In the genomic region with DNA sequence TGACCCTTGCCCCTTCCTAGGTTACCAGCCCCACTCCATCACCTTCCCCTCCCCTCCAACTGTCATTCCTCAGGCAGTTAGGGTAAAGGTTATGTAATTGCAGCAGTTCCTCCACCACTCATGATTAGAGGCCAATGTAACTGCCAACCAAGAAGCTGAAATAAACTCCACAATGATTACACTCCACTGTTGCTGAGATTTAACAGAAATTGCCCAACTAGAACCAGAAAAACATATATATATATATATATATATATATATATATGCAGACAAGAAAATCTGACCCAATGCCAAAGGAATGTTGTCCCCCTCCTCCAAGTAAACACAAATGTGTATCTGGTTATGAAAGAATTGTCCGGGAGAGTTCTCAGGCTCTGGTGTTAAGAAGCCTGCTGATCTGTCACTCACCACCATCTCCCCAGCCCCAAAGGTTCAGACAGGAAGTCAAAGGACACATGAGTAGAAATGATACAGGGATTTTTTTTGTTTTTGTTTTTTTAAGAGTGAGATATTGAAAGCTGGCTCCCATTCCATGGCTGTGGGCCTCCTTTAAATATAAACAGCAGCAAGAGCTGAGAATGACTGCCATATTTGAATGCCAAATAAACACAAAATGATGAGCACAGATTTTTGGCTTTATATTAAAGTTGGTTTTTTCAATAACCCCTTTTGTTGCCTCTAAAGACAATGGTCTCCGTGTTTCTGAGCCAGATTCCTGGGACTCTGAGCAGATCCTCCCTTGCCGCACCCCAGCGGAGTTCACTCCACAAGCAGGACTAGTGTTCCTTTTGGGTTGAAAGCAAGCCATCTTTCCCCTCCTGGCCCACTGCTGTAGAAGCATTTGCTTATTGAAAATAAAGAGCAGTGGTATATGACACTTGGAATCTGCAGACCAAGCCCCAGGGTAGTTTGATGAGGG, we compare ENCODE assay signal across 12 cellular contexts.
A peak's percentile ranks its signal among the peaks of the same experiment; 100 is the strongest.
DNase-seq lines count a peak whose midpoint lies in the region; ATAC-seq and TF ChIP-seq lines count a peak whose summit lies in the region.
"Had no signal": no experiment of that assay in that cellular context is flagged by ENCODE, and none has a peak within 500 bp of the region (broad histone marks: within the 10 kb centered on the region; RNA-seq: fewer than 3 reads in every experiment).

No MANE protein-coding gene starts in this region.

- POLR2A ChIA-PET in T-cell (lab: Charles Lee) = no interaction called here

- H3K9me3 Mint-ChIP-seq in nephron = no peaks in the 10 kb centered on the region
- no peaks in the 10 kb centered on the region for H3K9me3 Mint-ChIP-seq in activated T-helper 1 cell treated with anti-CD3 and anti-CD28 coated beads, Interleukin-12 subunit alpha, Interleukin-12 subunit beta, Interleukin-2, Interleukin-4 antibody, amounts not matched to agents 30 ng/mL and 10 ng/mL and 1 ng/mL, durations not matched to agents 14 hours and 24 hours and 36 hours
- H3K9me3 Mint-ChIP-seq in T-cell = no peaks in the 10 kb centered on the region
- H3K9me3 Mint-ChIP-seq: activated naive CD8-positive, alpha-beta T cell treated with anti-CD3 and anti-CD28 coated beads, Interleukin-2, amount 10 ng/mL, durations not matched to agents 7 days and 5 days; T-helper 1 cell treated with Interleukin-12 subunit alpha and Interleukin-12 subunit beta and Interleukin-4 antibody, amounts not matched to agents 30 μg/mL and 1 μg/mL, for 36 hours had no signal

- ATAC-seq in HG03139 (IDR thresholded peaks at IDR 0.05; ENCODE audit: unreplicated experiment) = no peak
- no peak for ATAC-seq in T-cell (replicated peaks in 1 of 4)

- H3K4me3 ChIP-seq in epithelial cell of esophagus (ENCODE audit: low read length) = no peak overlapping the region

- CTCF ChIA-PET in T-cell (lab: Charles Lee) = no interaction called here

- peak overlapping the region; percentile 36 to 87 (median 49) for H3K27ac Mint-ChIP-seq in nephron
- H3K27ac Mint-ChIP-seq in activated T-helper 1 cell treated with anti-CD3 and anti-CD28 coated beads, Interleukin-12 subunit alpha, Interleukin-12 subunit beta, Interleukin-2, Interleukin-4 antibody, amounts not matched to agents 30 ng/mL and 10 ng/mL and 1 ng/mL, durations not matched to agents 14 hours and 24 hours and 36 hours = no peak overlapping the region
- H3K27ac Mint-ChIP-seq in T-cell = no peak overlapping the region
- H3K27ac Mint-ChIP-seq: activated naive CD8-positive, alpha-beta T cell treated with anti-CD3 and anti-CD28 coated beads, Interleukin-2, amount 10 ng/mL, durations not matched to agents 7 days and 5 days; T-helper 1 cell treated with Interleukin-12 subunit alpha and Interleukin-12 subunit beta and Interleukin-4 antibody, amounts not matched to agents 30 μg/mL and 1 μg/mL, for 36 hours had no signal

- H3K4me1 Mint-ChIP-seq in nephron (peaks cover 23% of the 10 kb centered on the region), T-cell (no peaks in the 10 kb centered on the region)
- no peaks in the 10 kb centered on the region for H3K4me1 Mint-ChIP-seq in activated T-helper 1 cell treated with anti-CD3 and anti-CD28 coated beads, Interleukin-12 subunit alpha, Interleukin-12 subunit beta, Interleukin-2, Interleukin-4 antibody, amounts not matched to agents 30 ng/mL and 10 ng/mL and 1 ng/mL, durations not matched to agents 14 hours and 24 hours and 36 hours (ENCODE audit: low read depth)
- H3K4me1 Mint-ChIP-seq: activated naive CD8-positive, alpha-beta T cell treated with anti-CD3 and anti-CD28 coated beads, Interleukin-2, amount 10 ng/mL, durations not matched to agents 7 days and 5 days had no signal

- DNase-seq in AML-193 (lab: John Stamatoyannopoulos, UW) (peak; percentile 6 to 21), NOMO-1 (lab: John Stamatoyannopoulos, UW; ENCODE audit: unreplicated experiment in 2 of 2) (peak; percentile 75), epithelial cell of esophagus (ENCODE audit: low read depth) (peak; percentile 10), DMS153 treated with DMSO at 0.1 percent for 48 hours (lab: John Stamatoyannopoulos, UW; ENCODE audit: unreplicated experiment) (no peak), T-cell (no peak)
- no peak for DNase-seq in activated T-helper 1 cell treated with anti-CD3 and anti-CD28 coated beads, Interleukin-12 subunit alpha, Interleukin-12 subunit beta, Interleukin-2, Interleukin-4 antibody, amounts not matched to agents 30 ng/mL and 10 ng/mL and 1 ng/mL, durations not matched to agents 14 hours and 24 hours and 36 hours (ENCODE audit: low spot score)
- DNase-seq: activated naive CD8-positive, alpha-beta T cell treated with anti-CD3 and anti-CD28 coated beads, Interleukin-2, amount 10 ng/mL, durations not matched to agents 7 days and 5 days; NCI-H2081; stimulated activated naive CD4-positive, alpha-beta T cell had no signal

- intact Hi-C loops in activated T-helper 1 cell treated with anti-CD3 and anti-CD28 coated beads, Interleukin-12 subunit alpha, Interleukin-12 subunit beta, Interleukin-2, Interleukin-4 antibody, amounts not matched to agents 30 ng/mL and 10 ng/mL and 1 ng/mL, durations not matched to agents 14 hours and 24 hours and 36 hours (cut with micrococcal nuclease) = no loop called here

- H3K36me3 Mint-ChIP-seq in nephron (ENCODE audit: low read depth) (no peaks in the 10 kb centered on the region), T-cell (no peaks in the 10 kb centered on the region)
- H3K36me3 Mint-ChIP-seq in activated T-helper 1 cell treated with anti-CD3 and anti-CD28 coated beads, Interleukin-12 subunit alpha, Interleukin-12 subunit beta, Interleukin-2, Interleukin-4 antibody, amounts not matched to agents 30 ng/mL and 10 ng/mL and 1 ng/mL, durations not matched to agents 14 hours and 24 hours and 36 hours (ENCODE audit: low read depth) = no peaks in the 10 kb centered on the region
- H3K36me3 Mint-ChIP-seq: activated naive CD8-positive, alpha-beta T cell treated with anti-CD3 and anti-CD28 coated beads, Interleukin-2, amount 10 ng/mL, durations not matched to agents 7 days and 5 days had no signal

- H3K27me3 Mint-ChIP-seq in nephron (ENCODE audit: low read depth) (peaks cover 3% of the 10 kb centered on the region), T-cell (peaks cover 4 to 6% of the 10 kb centered on the region in 2 donors)
- no peaks in the 10 kb centered on the region for H3K27me3 Mint-ChIP-seq in activated T-helper 1 cell treated with anti-CD3 and anti-CD28 coated beads, Interleukin-12 subunit alpha, Interleukin-12 subunit beta, Interleukin-2, Interleukin-4 antibody, amounts not matched to agents 30 ng/mL and 10 ng/mL and 1 ng/mL, durations not matched to agents 14 hours and 24 hours and 36 hours (ENCODE audit: insufficient read depth)
- H3K27me3 Mint-ChIP-seq: activated naive CD8-positive, alpha-beta T cell treated with anti-CD3 and anti-CD28 coated beads, Interleukin-2, amount 10 ng/mL, durations not matched to agents 7 days and 5 days had no signal

- TF ChIP-seq CTCF in epithelial cell of esophagus (IDR thresholded peaks at IDR 0.05; ENCODE audit: insufficient read depth, low read depth, low read length, missing control alignments) (no peak), nephron (IDR thresholded peaks at IDR 0.05; ENCODE audit: unreplicated experiment in 3 of 3) (no peak)

- H3K4me3 Mint-ChIP-seq in nephron (no peak overlapping the region), T-cell (no peak overlapping the region)
- H3K4me3 Mint-ChIP-seq in activated T-helper 1 cell treated with anti-CD3 and anti-CD28 coated beads, Interleukin-12 subunit alpha, Interleukin-12 subunit beta, Interleukin-2, Interleukin-4 antibody, amounts not matched to agents 30 ng/mL and 10 ng/mL and 1 ng/mL, durations not matched to agents 14 hours and 24 hours and 36 hours = no peak overlapping the region
- H3K4me3 Mint-ChIP-seq: activated naive CD8-positive, alpha-beta T cell treated with anti-CD3 and anti-CD28 coated beads, Interleukin-2, amount 10 ng/mL, durations not matched to agents 7 days and 5 days; T-helper 1 cell treated with Interleukin-12 subunit alpha and Interleukin-12 subunit beta and Interleukin-4 antibody, amounts not matched to agents 30 μg/mL and 1 μg/mL, for 36 hours had no signal

Comparison
In these comparisons a context has a peak if more than half of its experiments do, and no peak if none do; other contexts are left out.
1. DNase-seq: peak in AML-193 (2 of 2), NOMO-1 (2 of 2) and epithelial cell of esophagus (single experiment); none in activated T-helper 1 cell treated with anti-CD3 and anti-CD28 coated beads, Interleukin-12 subunit alpha, Interleukin-12 subunit beta, Interleukin-2, Interleukin-4 antibody, amounts not matched to agents 30 ng/mL and 10 ng/mL and 1 ng/mL, durations not matched to agents 14 hours and 24 hours and 36 hours (single experiment), DMS153 treated with DMSO at 0.1 percent for 48 hours (single experiment) and T-cell (0 of 34).
2. H3K27ac Mint-ChIP-seq: peak in nephron (3 of 3); none in activated T-helper 1 cell treated with anti-CD3 and anti-CD28 coated beads, Interleukin-12 subunit alpha, Interleukin-12 subunit beta, Interleukin-2, Interleukin-4 antibody, amounts not matched to agents 30 ng/mL and 10 ng/mL and 1 ng/mL, durations not matched to agents 14 hours and 24 hours and 36 hours (single experiment) and T-cell (0 of 2).